In genomic region chrX:155223746-155224145, GRCh38 we compare ENCODE assay signal across 1 cellular context. TPM values are rescaled to one million over a fixed set of nuclear protein-coding genes. Genes with fewer than 3 reads are reported as not detected.
"Had no signal": no experiment of that assay in that cellular context is flagged by ENCODE, and none has a peak within 500 bp of the region (broad histone marks: within the 10 kb centered on the region; RNA-seq: fewer than 3 reads in every experiment).

No MANE protein-coding gene starts in this region.

RNA-seq across cellular contexts. Expression of gene RAB39B, which starts 40.5 kb away (rescaled TPM):
- total RNA-seq: ascending aorta had no signal
